8 cellular contexts compared by ENCODE assay signal in genomic region chr9:93452710-93453046, GRCh38. TPM values are rescaled to one million over a fixed set of nuclear protein-coding genes. Genes with fewer than 3 reads are reported as not detected.
DNase-seq lines count a peak whose midpoint lies in the region; ATAC-seq and TF ChIP-seq lines count a peak whose summit lies in the region.

No MANE protein-coding gene starts in this region.

- H3K36me3 Mint-ChIP-seq in CD4-positive, alpha-beta T cell (ENCODE audit: low read depth) = peaks cover 32% of the 10 kb centered on the region
- peaks cover 0 to 6% (median 4%) of the 10 kb centered on the region in 3 donors for H3K36me3 Mint-ChIP-seq in immature natural killer cell
- H3K36me3 Mint-ChIP-seq in stimulated activated memory B cell treated with anti-CD40 and anti-IgM and Interleukin-4, amounts not matched to agents 10 μg/mL and 1 μg/mL and 100 μg/mL, for 72 hours = peaks cover 12% of the 10 kb centered on the region

- no peaks in the 10 kb centered on the region for H3K9me3 Mint-ChIP-seq in CD4-positive, alpha-beta T cell
- H3K9me3 Mint-ChIP-seq in immature natural killer cell = no peaks in the 10 kb centered on the region
- H3K9me3 Mint-ChIP-seq in stimulated activated memory B cell treated with anti-CD40 and anti-IgM and Interleukin-4, amounts not matched to agents 10 μg/mL and 1 μg/mL and 100 μg/mL, for 72 hours = no peaks in the 10 kb centered on the region

- H3K27me3 ChIP-seq in CD4-positive, alpha-beta T cell (ENCODE audit: control insufficient read depth, insufficient read depth, low read length) = no peaks in the 10 kb centered on the region
- H3K27me3 ChIP-seq in ascending aorta = no peaks in the 10 kb centered on the region

- intact Hi-C loops in CD4-positive, alpha-beta T cell (cut with DNase I, micrococcal nuclease) = loop anchor here (2.0 to 10.0 kb wide), 8 partner anchors 50 to 1338 kb away; partner anchors contain the start of genes CARD19 (in 1 of the 2), IARS1 (in 1 of the 2), NINJ1 (in 1 of the 2) and SPTLC1 (in 1 of the 2)
- intact Hi-C loops in ascending aorta (cut with DNase I) = loop anchor here (2.0 to 10.0 kb wide), 8 partner anchors 50 to 1338 kb away; partner anchors contain the start of genes BICD2, CARD19, IPPK and NINJ1

- TF ChIP-seq CTCF in CD4-positive, alpha-beta T cell (IDR thresholded peaks at IDR 0.05) = no peak
- TF ChIP-seq CTCF in LNCaP clone FGC (IDR thresholded peaks at IDR 0.05; ENCODE audit: control insufficient read depth, extremely low read depth, insufficient read depth) (no peak), ascending aorta (IDR thresholded peaks at IDR 0.05) (no peak), GM20000 (IDR thresholded peaks at IDR 0.05; ENCODE audit: extremely low read depth, missing control alignments) (no peak)

- H3K4me1 Mint-ChIP-seq in CD4-positive, alpha-beta T cell (ENCODE audit: low read depth) = peaks cover 62% of the 10 kb centered on the region
- peaks cover 52 to 74% of the 10 kb centered on the region in 2 donors for H3K4me1 Mint-ChIP-seq in immature natural killer cell
- peaks cover 32% of the 10 kb centered on the region for H3K4me1 Mint-ChIP-seq in stimulated activated memory B cell treated with anti-CD40 and anti-IgM and Interleukin-4, amounts not matched to agents 10 μg/mL and 1 μg/mL and 100 μg/mL, for 72 hours

- no peak for ATAC-seq in CD4-positive, alpha-beta T cell (ENCODE audit: poor library complexity)
- ATAC-seq in stimulated activated memory B cell treated with anti-CD40 and anti-IgM and Interleukin-4, amounts not matched to agents 10 μg/mL and 1 μg/mL and 100 μg/mL, for 72 hours = no peak
- no peak for ATAC-seq in HG03175 (IDR thresholded peaks at IDR 0.05; ENCODE audit: unreplicated experiment)
- ATAC-seq in GM18909 (IDR thresholded peaks at IDR 0.05; ENCODE audit: poor library complexity, unreplicated experiment) = no peak

- no peaks in the 10 kb centered on the region for H3K9me3 ChIP-seq in CD4-positive, alpha-beta T cell (ENCODE audit: control insufficient read depth, low read length)
- H3K9me3 ChIP-seq in ascending aorta = no peaks in the 10 kb centered on the region

- peak overlapping the region; percentile 98 for H3K4me3 Mint-ChIP-seq in CD4-positive, alpha-beta T cell
- peak overlapping the region; percentile 89 to 97 (median 91) for H3K4me3 Mint-ChIP-seq in immature natural killer cell
- peak overlapping the region; percentile 92 for H3K4me3 Mint-ChIP-seq in stimulated activated memory B cell treated with anti-CD40 and anti-IgM and Interleukin-4, amounts not matched to agents 10 μg/mL and 1 μg/mL and 100 μg/mL, for 72 hours

- H3K27ac ChIP-seq in CD4-positive, alpha-beta T cell (ENCODE audit: low read depth, low read length) = peak overlapping the region; percentile 81
- peak overlapping the region; percentile 89 to 94 for H3K27ac ChIP-seq in ascending aorta

- CTCF ChIA-PET in CD4-positive, alpha-beta T cell (lab: Charles Lee) = interaction anchor here (2.4 to 2.5 kb wide), 2 partner anchors 12 to 114 kb away, joined by 7 to 13 read pairs; no protein-coding TSS in a partner anchor

- H3K4me3 ChIP-seq in LNCaP clone FGC (ENCODE audit: low read depth, low read length) = peak overlapping the region; percentile 70
- H3K4me3 ChIP-seq in ascending aorta = peak overlapping the region; percentile 63 to 68

- POLR2A ChIA-PET in CD4-positive, alpha-beta T cell (lab: Charles Lee) = interaction anchor here (1.2 to 4.3 kb wide), 7 partner anchors 11 to 782 kb away, joined by 3 to 31 read pairs (median 5); no protein-coding TSS in a partner anchor

- H3K4me1 ChIP-seq in ascending aorta = peaks cover 8 to 25% of the 10 kb centered on the region in 2 donors

- peak overlapping the region; percentile 94 for H3K27ac Mint-ChIP-seq in CD4-positive, alpha-beta T cell
- peak overlapping the region; percentile 88 to 100 (median 94) for H3K27ac Mint-ChIP-seq in immature natural killer cell
- H3K27ac Mint-ChIP-seq in stimulated activated memory B cell treated with anti-CD40 and anti-IgM and Interleukin-4, amounts not matched to agents 10 μg/mL and 1 μg/mL and 100 μg/mL, for 72 hours = peak overlapping the region; percentile 86

- no peaks in the 10 kb centered on the region for H3K27me3 Mint-ChIP-seq in CD4-positive, alpha-beta T cell
- peaks cover 3 to 15% (median 11%) of the 10 kb centered on the region in 3 donors for H3K27me3 Mint-ChIP-seq in immature natural killer cell (ENCODE audit: low read depth in 3 of 3)
- H3K27me3 Mint-ChIP-seq in stimulated activated memory B cell treated with anti-CD40 and anti-IgM and Interleukin-4, amounts not matched to agents 10 μg/mL and 1 μg/mL and 100 μg/mL, for 72 hours = no peaks in the 10 kb centered on the region

- H3K36me3 ChIP-seq in ascending aorta = peaks cover 12 to 15% of the 10 kb centered on the region in 2 donors

- peak in 4 of 10 experiments; percentile 1 to 15 (median 4) for DNase-seq in CD4-positive, alpha-beta T cell
- DNase-seq in LNCaP clone FGC (ENCODE audit: low read depth) (no peak), ascending aorta (ENCODE audit: low spot score in 2 of 2) (no peak), immature natural killer cell (peak in 1 of 3 donors; percentile 10), GM20000 (ENCODE audit: low spot score) (no peak)

RNA-seq across cellular contexts. Expression of gene FAM120AOS, which starts 0.7 kb away (rescaled TPM):
- 10 to 100 TPM; 45.6 to 50.3 TPM for total RNA-seq in CD4-positive, alpha-beta T cell
- total RNA-seq in ascending aorta = 19.9 TPM
- polyA plus RNA-seq in immature natural killer cell = 100 to 1,000 TPM in 1 of 3 donors, 10 to 100 TPM in 2; 52.5 to 109 (median 67.4) TPM

RNA-seq across cellular contexts. Expression of gene FAM120A, which starts 1.2 kb away (rescaled TPM):
- total RNA-seq in CD4-positive, alpha-beta T cell = 10 to 100 TPM; 46.5 to 51.7 TPM
- total RNA-seq in ascending aorta = 135 TPM
- 10 to 100 TPM in 1 of 3 donors, 1 to 10 TPM in 2; 6.2 to 16.0 (median 6.9) TPM for polyA plus RNA-seq in immature natural killer cell
